In the genomic region with DNA sequence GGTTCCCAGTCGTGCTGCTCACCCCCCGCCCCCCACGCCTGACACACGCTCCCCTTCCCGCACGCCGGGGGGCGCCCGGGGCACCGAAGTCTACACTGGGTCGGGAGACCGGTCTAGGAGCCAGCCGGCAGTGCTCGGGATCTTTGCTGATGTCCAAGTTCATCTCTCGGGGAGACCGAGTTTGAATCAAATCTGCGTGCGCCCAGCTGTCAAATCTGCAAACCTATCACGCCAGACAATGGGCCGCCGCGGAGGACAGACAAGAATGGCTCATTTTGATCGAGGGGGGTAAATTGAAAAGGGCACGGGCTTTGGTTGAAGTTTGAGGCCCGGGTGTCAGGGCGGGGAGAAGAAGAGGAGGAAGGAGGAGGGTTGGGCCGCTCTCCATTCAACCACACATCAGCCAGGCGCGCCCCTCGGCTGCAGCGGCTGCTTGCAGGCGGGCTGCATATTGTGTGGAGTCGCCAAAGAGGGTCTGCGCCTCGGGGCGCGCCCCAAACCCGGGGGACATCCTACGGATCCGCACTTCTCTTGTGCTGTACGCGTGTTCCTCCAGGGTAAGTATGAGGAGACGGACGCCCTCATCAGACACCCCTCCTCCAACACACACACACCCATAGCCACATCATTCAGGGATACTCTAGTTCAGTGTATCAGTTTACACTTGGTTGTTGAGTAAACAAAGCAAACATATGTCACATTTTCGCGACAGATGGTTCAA, we compare ENCODE assay signal across 9 cellular contexts. TPM values are rescaled to one million over a fixed set of nuclear protein-coding genes. Genes with fewer than 3 reads are reported as not detected.
DNase-seq lines count a peak whose midpoint lies in the region; ATAC-seq and TF ChIP-seq lines count a peak whose summit lies in the region.
"Had no signal": no experiment of that assay in that cellular context is flagged by ENCODE, and none has a peak within 500 bp of the region (broad histone marks: within the 10 kb centered on the region; RNA-seq: fewer than 3 reads in every experiment).

No MANE protein-coding gene starts in this region.

- H3K9me3 Mint-ChIP-seq in GM23338: no peaks in the 10 kb centered on the region

- H3K4me1 ChIP-seq in GM23338 (ENCODE audit: insufficient read depth): peaks cover 5% of the 10 kb centered on the region
- H3K4me1 ChIP-seq in SJSA1 (replicated peaks): peaks cover 28% of the 10 kb centered on the region
- peaks cover 2% of the 10 kb centered on the region for H3K4me1 ChIP-seq in iPS DF 6.9 (ENCODE audit: control insufficient read depth, insufficient read depth, low read length)
- peaks cover 21% of the 10 kb centered on the region for H3K4me1 ChIP-seq in smooth muscle cell (ENCODE audit: low read depth)

- H3K9me3 ChIP-seq in SJSA1 (replicated peaks) (no peaks in the 10 kb centered on the region), iPS DF 6.9 (ENCODE audit: control insufficient read depth, insufficient read depth, low read length) (no peaks in the 10 kb centered on the region), smooth muscle cell (replicated peaks; ENCODE audit: low read depth) (no peaks in the 10 kb centered on the region)

- H3K27ac Mint-ChIP-seq in GM23338: no peak overlapping the region

- H3K9me2 ChIP-seq in GM23338 (ENCODE audit: insufficient read depth): no peaks in the 10 kb centered on the region

- peak; percentile 17 for ATAC-seq in GM23338
- no peak for ATAC-seq in HG02852 (IDR thresholded peaks at IDR 0.05; ENCODE audit: unreplicated experiment)
- ATAC-seq in esophagus mucosa: no peak

- no peaks in the 10 kb centered on the region for H3K79me2 ChIP-seq in GM23338 (replicated peaks; ENCODE audit: insufficient read depth)
- H3K79me2 ChIP-seq in smooth muscle cell (ENCODE audit: low read depth): no peaks in the 10 kb centered on the region

- TF ChIP-seq CTCF in GM23338 (conservative IDR thresholded peaks at IDR 0.05; ENCODE audit: low read depth in 2 of 2) (peak in 1 of 2 experiments; percentile 23; a peak in 1 of 4 replicates), smooth muscle cell (IDR thresholded peaks at IDR 0.05; ENCODE audit: borderline replicate concordance, insufficient read depth, poor library complexity, severe bottlenecking) (no peak), GM10266 (IDR thresholded peaks at IDR 0.05; ENCODE audit: control insufficient read depth, insufficient read depth, low read depth, missing control alignments) (no peak)

- peak overlapping the region; percentile 98 for H3K4me2 ChIP-seq in GM23338
- H3K4me2 ChIP-seq in smooth muscle cell: peak overlapping the region; percentile 99

- H2AFZ ChIP-seq in GM23338: peak overlapping the region; percentile 99
- peak overlapping the region; percentile 86 for H2AFZ ChIP-seq in smooth muscle cell (ENCODE audit: low read depth)

- H4K20me1 ChIP-seq in GM23338 (replicated peaks; ENCODE audit: insufficient read depth) (no peaks in the 10 kb centered on the region), smooth muscle cell (ENCODE audit: low read depth) (no peaks in the 10 kb centered on the region)

- H3K4me1 Mint-ChIP-seq in GM23338: peaks cover 10% of the 10 kb centered on the region; the same call in 2 of the 3 replicates

- H3F3A ChIP-seq in GM23338 (replicated peaks; ENCODE audit: low read depth): peaks cover 3% of the 10 kb centered on the region; the same call in 1 of the 2 replicates
- H3F3A ChIP-seq in smooth muscle cell (ENCODE audit: low read depth): no peaks in the 10 kb centered on the region

- H3K4me3 ChIP-seq in GM23338: peak overlapping the region; percentile 89
- peak overlapping the region; percentile 55 for H3K4me3 ChIP-seq in SJSA1
- peak overlapping the region; percentile 48; the same call in 1 of the 2 replicates for H3K4me3 ChIP-seq in iPS DF 6.9 (ENCODE audit: low read length)
- H3K4me3 ChIP-seq in smooth muscle cell: peak overlapping the region; percentile 63

- peak overlapping the region; percentile 84 for H3K4me3 Mint-ChIP-seq in GM23338

- DNase-seq in GM23338 (ENCODE audit: low spot score) (peak; percentile 56), SJSA1 (ENCODE audit: low read depth in 1 of 2, low spot score in 2 of 2) (peak; percentile 61 to 65), iPS DF 6.9 (ENCODE audit: low read depth, low spot score) (no peak), smooth muscle cell (lab: John Stamatoyannopoulos, UW; ENCODE audit: unreplicated experiment) (peak; percentile 46), GM10266 (ENCODE audit: extremely low spot score) (no peak), T1000 (lab: John Stamatoyannopoulos, UW) (no peak)

- no peaks in the 10 kb centered on the region for H3K36me3 ChIP-seq in GM23338 (ENCODE audit: insufficient read depth)
- no peaks in the 10 kb centered on the region; the same call in 1 of the 2 replicates for H3K36me3 ChIP-seq in SJSA1
- no peaks in the 10 kb centered on the region; the same call in 1 of the 2 replicates for H3K36me3 ChIP-seq in iPS DF 6.9 (ENCODE audit: control insufficient read depth, insufficient read depth, low read length)
- no peaks in the 10 kb centered on the region for H3K36me3 ChIP-seq in smooth muscle cell (ENCODE audit: low read depth)

- no CpG with 5 or more reads among the region's 46 CpGs for WGBS in iPS DF 6.9 (ENCODE audit: insufficient coverage, insufficient read length)
- WGBS in smooth muscle cell (ENCODE audit: low lambda C conversion rate): 3% methylated on average over 46 of the region's 46 CpGs

- peaks cover 76% of the 10 kb centered on the region for H3K27me3 ChIP-seq in GM23338 (ENCODE audit: insufficient read depth)
- H3K27me3 ChIP-seq in SJSA1 (replicated peaks): peaks cover 17% of the 10 kb centered on the region
- H3K27me3 ChIP-seq in iPS DF 6.9 (ENCODE audit: control insufficient read depth, insufficient read depth, low read length): peaks cover 53% of the 10 kb centered on the region
- H3K27me3 ChIP-seq in smooth muscle cell (ENCODE audit: low read depth): peaks cover 65% of the 10 kb centered on the region

- H3K9ac ChIP-seq in smooth muscle cell (ENCODE audit: low read depth): peak overlapping the region; percentile 17

- no peaks in the 10 kb centered on the region; the same call in 2 of the 3 replicates for H3K36me3 Mint-ChIP-seq in GM23338 (ENCODE audit: low read depth)

- peaks cover 68% of the 10 kb centered on the region for H3K27me3 Mint-ChIP-seq in GM23338 (ENCODE audit: insufficient read depth, low read depth, poor library complexity)

- H3K27ac ChIP-seq in GM23338 (ENCODE audit: low read depth) (no peak overlapping the region), SJSA1 (no peak overlapping the region), iPS DF 6.9 (ENCODE audit: low read length) (no peak overlapping the region), smooth muscle cell (ENCODE audit: low read depth) (no peak overlapping the region)

TF ChIP-seq in GM23338, 12 proteins besides CTCF, POLR2A, EP300 and RAD21:
- TF ChIP-seq EZH2phosphoT487 (IDR thresholded peaks at IDR 0.05; ENCODE audit: unreplicated experiment): no peak
- 0 out of 2 replicates have a peak, but pooled peaks have one; percentile 4 for TF ChIP-seq CREB1 (CRISPR knock-in tag; IDR thresholded peaks at IDR 0.05; ENCODE audit: low read depth)
- TF ChIP-seq EZH2 (IDR thresholded peaks at IDR 0.05; ENCODE audit: low read depth, unreplicated experiment): peak; percentile 76

RNA-seq across cellular contexts. Expression of gene GFRA1, which starts 1.3 kb away (rescaled TPM):
- total RNA-seq in GM23338 (2014; rRNA removed; shearing (Covaris generic)): 2.5 and 2.8 TPM in 2 replicates
- polyA plus RNA-seq in GM23338 (2016; fragmentation: Nextera tagmentation; extraction: Ambion mirVana) (1.2 and 1.4 TPM in 2 replicates), smooth muscle cell (1.2 and 1.3 TPM in 2 replicates)
- total RNA-seq in SJSA1 (2014; rRNA removed; shearing (Covaris generic)): 17.0 and 46.3 TPM in 2 replicates
- total RNA-seq in smooth muscle cell (1.9 and 3.1 TPM in 2 replicates), esophagus mucosa (0.56 TPM)
- total RNA-seq: mononuclear cell had no signal

RNA-seq across cellular contexts. Expression of gene CCDC172, which starts 49.9 kb away (rescaled TPM):
- total RNA-seq in GM23338 (2014; rRNA removed; shearing (Covaris generic)): 3.8 and 4.6 TPM in 2 replicates
- polyA plus RNA-seq in GM23338 (2016; fragmentation: Nextera tagmentation; extraction: Ambion mirVana) (17.6 and 20.6 TPM in 2 replicates), smooth muscle cell (not detected in 2 replicates)
- total RNA-seq in SJSA1 (2014; rRNA removed; shearing (Covaris generic)): not detected in 2 replicates
- total RNA-seq in smooth muscle cell (not detected in 2 replicates), esophagus mucosa (not detected)
- total RNA-seq: mononuclear cell had no signal

Comparison
In these comparisons a context has a peak if more than half of its experiments do, and no peak if none do; other contexts are left out.
1. DNase-seq: peak in GM23338 (single experiment), SJSA1 (2 of 2) and smooth muscle cell (single experiment); none in iPS DF 6.9 (single experiment), GM10266 (single experiment) and T1000 (single experiment).
2. Peak in every context shown above with its lines, with median percentiles within 50 percentile points of each other: H3K4me3 ChIP-seq.